Comparison of ENCODE assay signal across 1 cellular context in the genomic region with DNA sequence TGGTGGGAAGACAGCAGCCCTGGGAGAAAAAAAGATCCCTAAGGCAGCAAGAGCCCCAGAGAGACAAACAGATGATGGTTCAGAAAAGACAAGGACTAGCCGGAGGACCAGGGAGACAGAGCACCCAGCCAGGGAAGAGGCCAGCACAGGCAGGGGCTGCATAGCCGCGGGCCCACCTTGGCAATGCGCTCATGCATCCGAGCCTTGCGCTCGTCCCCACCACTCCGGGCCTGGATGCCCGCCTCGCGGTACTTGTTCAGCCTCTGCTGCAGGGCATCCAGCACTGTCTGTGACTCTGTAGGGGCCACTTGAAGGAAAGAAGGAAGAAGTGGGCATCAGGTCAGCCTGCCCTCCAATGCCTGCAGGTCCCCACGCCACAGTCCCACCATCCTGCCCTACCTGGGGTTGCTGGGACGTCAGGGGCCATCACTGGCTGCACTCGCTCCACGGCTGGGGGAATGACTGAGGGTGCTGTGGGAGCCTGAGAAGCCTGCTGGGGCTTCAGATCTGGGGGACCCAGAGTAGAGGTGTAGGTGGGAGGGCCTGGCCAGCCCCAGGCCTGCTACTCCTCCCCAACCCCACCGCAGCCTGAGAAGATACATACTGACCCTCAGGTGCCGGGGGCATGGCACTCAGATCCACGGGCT.
TF ChIP-seq lines count a peak whose summit lies in the region.

No MANE protein-coding gene starts in this region.

TF ChIP-seq in K562, 482 proteins besides CTCF, POLR2A, EP300 and RAD21:
- TF ChIP-seq CBX8 (IDR thresholded peaks at IDR 0.05; ENCODE audit: borderline replicate concordance, extremely low read depth, low read depth, low read length, poor library complexity, severe bottlenecking) (no peak), PHF20 (IDR thresholded peaks at IDR 0.05; ENCODE audit: partially characterized antibody) (no peak), POLR2G (IDR thresholded peaks at IDR 0.05; ENCODE audit: low read depth, low read length) (peak; percentile 65), RBFOX2 (IDR thresholded peaks at IDR 0.05; ENCODE audit: low read depth, low read length) (peak; percentile 58)
